In genomic region chrX:75297508-75297907, GRCh38 we compare ENCODE assay signal across 18 cellular contexts. TPM values are rescaled to one million over a fixed set of nuclear protein-coding genes. Genes with fewer than 3 reads are reported as not detected.
DNase-seq lines count a peak whose midpoint lies in the region; ATAC-seq, FAIRE-seq and TF ChIP-seq lines count a peak whose summit lies in the region.
"Had no signal": no experiment of that assay in that cellular context is flagged by ENCODE, and none has a peak within 500 bp of the region (broad histone marks: within the 10 kb centered on the region; RNA-seq: fewer than 3 reads in every experiment).

No MANE protein-coding gene starts in this region.

- TF ChIP-seq EP300 in HepG2 (IDR thresholded peaks at IDR 0.05; ENCODE audit: low read depth in 2 of 2, low read length in 2 of 2): no peak
- TF ChIP-seq EP300 in HepG2 (CRISPR knock-in tag; IDR thresholded peaks at IDR 0.05; ENCODE audit: borderline replicate concordance): no peak
- TF ChIP-seq EP300 in H1 (IDR thresholded peaks at IDR 0.05; ENCODE audit: borderline replicate concordance in 1 of 2, low read depth in 2 of 2, low read length in 2 of 2): no peak

- no peak for ATAC-seq in activated naive CD8-positive, alpha-beta T cell treated with anti-CD3 and anti-CD28 coated beads, Interleukin-2, amount 50 U/mL, for 24 hours
- no peak for ATAC-seq in HepG2
- no peak for ATAC-seq in right lobe of liver
- no peak for ATAC-seq in GM19395 (IDR thresholded peaks at IDR 0.05; ENCODE audit: unreplicated experiment)
- no peak for ATAC-seq in GM18873 (IDR thresholded peaks at IDR 0.05; ENCODE audit: low FRiP score, unreplicated experiment)
- ATAC-seq: A549, GM12878 had no signal

- WGBS in HepG2 (ENCODE audit: low lambda C conversion rate): 100% methylated on average over 4 of the region's 4 CpGs
- WGBS in right lobe of liver (ENCODE audit: insufficient coverage, low coverage, low lambda C conversion rate, missing lambda C conversion rate): 47% methylated on average over 4 of the region's 4 CpGs
- 66% methylated on average over 4 of the region's 4 CpGs; no CpG with 5 or more reads in 1 of the 2 experiments for WGBS in H1 (ENCODE audit: extremely low coverage in 1 of 2, insufficient coverage in 1 of 2, insufficient read length in 1 of 2, insufficient replicate concordance in 2 of 2, low coverage in 1 of 2, low lambda C conversion rate in 2 of 2, missing lambda C conversion rate in 1 of 2), 2 experiments

- no peak for DNase-seq in activated naive CD8-positive, alpha-beta T cell treated with anti-CD3 and anti-CD28 coated beads, Interleukin-2, amount 50 U/mL, for 24 hours
- DNase-seq in HepG2 (ENCODE audit: low spot score): no peak
- DNase-seq in right lobe of liver: no peak
- DNase-seq in H1 (ENCODE audit: low read depth in 1 of 2, low spot score in 2 of 2): no peak
- DNase-seq: 8988T; C1 segment of cervical spinal cord; Caco-2; CD4-positive, alpha-beta memory T cell; DMS153; DND-41; HFFc6 had no signal

- CTCF ChIA-PET in HepG2 (lab: Yijun Ruan, JAX; ENCODE audit: low intra/inter-chr PET ratio, low total read pairs) (no interaction called here), H1 (lab: Charles Lee; ENCODE audit: partially characterized antibody) (interaction anchor here (0.6 kb wide), 1 partner anchor 142 kb away, joined by 5 read pairs; no protein-coding TSS in a partner anchor)

- H3K4me1 Mint-ChIP-seq in activated naive CD8-positive, alpha-beta T cell (ENCODE audit: low read depth): peaks cover 6% of the 10 kb centered on the region
- H3K4me1 Mint-ChIP-seq in activated naive CD8-positive, alpha-beta T cell treated with anti-CD3 and anti-CD28 coated beads, Interleukin-2, amount 50 U/mL, for 24 hours: peaks cover 10% of the 10 kb centered on the region

- H3K9ac ChIP-seq in HepG2 (ENCODE audit: insufficient read depth, low read depth, low read length) (no peak overlapping the region), H1 (replicated peaks in 1 of 4; ENCODE audit: extremely low read depth in 1 of 4, low read depth in 3 of 4, low read length in 3 of 4) (no peak overlapping the region)

- no peak for TF ChIP-seq POLR2A in HepG2 (IDR thresholded peaks at IDR 0.05; ENCODE audit: insufficient read depth in 1 of 2, low read depth in 2 of 2, low read length in 2 of 2)
- TF ChIP-seq POLR2A in right lobe of liver (IDR thresholded peaks at IDR 0.05): no peak
- no peak for TF ChIP-seq POLR2A in H1 (IDR thresholded peaks at IDR 0.05; ENCODE audit: control extremely low read depth in 1 of 2, low read depth in 2 of 2, low read length in 2 of 2)

- no peak overlapping the region for H2AK5ac ChIP-seq in H1 (ENCODE audit: low read depth, low read length)

- no peaks in the 10 kb centered on the region for H3K9me3 ChIP-seq in HepG2 (ENCODE audit: low read length)
- no peaks in the 10 kb centered on the region for H3K9me3 ChIP-seq in right lobe of liver
- no peaks in the 10 kb centered on the region for H3K9me3 ChIP-seq in H1 (ENCODE audit: insufficient read depth in 2 of 2, low read depth in 1 of 2, low read length in 1 of 2)
- H3K9me3 ChIP-seq: A549, Caco-2, HAP-1 had no signal

- H2BK15ac ChIP-seq in H1 (ENCODE audit: low read length): no peak overlapping the region

- no peak overlapping the region for H3K4me3 ChIP-seq in HepG2 (replicated peaks in 1 of 3; ENCODE audit: insufficient read depth in 1 of 3, low read depth in 2 of 3, low read length in 3 of 3)
- H3K4me3 ChIP-seq in right lobe of liver: no peak overlapping the region
- no peak overlapping the region for H3K4me3 ChIP-seq in H1 (ENCODE audit: extremely low read depth in 1 of 4, insufficient read depth in 2 of 4, low read depth in 3 of 4, low read length in 4 of 4)
- H3K4me3 ChIP-seq: A549, GM12878, HAP-1 had no signal

- H3K18ac ChIP-seq in H1 (ENCODE audit: extremely low read depth, low read length): no peak overlapping the region

- H3K14ac ChIP-seq in H1 (ENCODE audit: insufficient read length): no peak overlapping the region

- H3K36me3 ChIP-seq in HepG2 (replicated peaks in 1 of 2; ENCODE audit: control insufficient read depth in 1 of 2, insufficient read depth in 2 of 2, low read length in 2 of 2) (no peaks in the 10 kb centered on the region; a peak in 1 of 5 replicates), right lobe of liver (peaks cover 0 to 3% (median 1%) of the 10 kb centered on the region in 4 donors), H1 (ENCODE audit: control insufficient read depth in 2 of 4, insufficient read depth in 4 of 4, low read length in 3 of 4) (peaks cover 0 to 10% (median 1%) of the 10 kb centered on the region in 4 experiments; a peak in 4 of 8 replicates)

- peaks cover 4% of the 10 kb centered on the region for H3K36me3 Mint-ChIP-seq in activated naive CD8-positive, alpha-beta T cell
- peaks cover 19% of the 10 kb centered on the region for H3K36me3 Mint-ChIP-seq in activated naive CD8-positive, alpha-beta T cell treated with anti-CD3 and anti-CD28 coated beads, Interleukin-2, amount 50 U/mL, for 24 hours (ENCODE audit: low read depth)

- H3K79me2 ChIP-seq in HepG2 (ENCODE audit: insufficient read depth, low read length): no peaks in the 10 kb centered on the region
- no peaks in the 10 kb centered on the region for H3K79me2 ChIP-seq in H1 (ENCODE audit: control insufficient read depth in 1 of 2, insufficient read depth in 2 of 2, low read length in 2 of 2)

- H3K4me3 Mint-ChIP-seq in activated naive CD8-positive, alpha-beta T cell: no peak overlapping the region
- H3K4me3 Mint-ChIP-seq in activated naive CD8-positive, alpha-beta T cell treated with anti-CD3 and anti-CD28 coated beads, Interleukin-2, amount 50 U/mL, for 24 hours: no peak overlapping the region
- H3K4me3 Mint-ChIP-seq: CD4-positive, alpha-beta memory T cell; HFFc6 had no signal

- BruUV-seq in HepG2 (replicated peaks; lab: Mats Ljungman, UMichigan): no TSS peak

- no peaks in the 10 kb centered on the region for H3K79me1 ChIP-seq in H1 (ENCODE audit: low read depth, low read length)

- intact Hi-C loops in HepG2 (cut with micrococcal nuclease; ENCODE audit: unreplicated experiment): no loop called here
- intact Hi-C loops in right lobe of liver (cut with DNase I): no loop called here

- H3K27me3 ChIP-seq in HepG2 (ENCODE audit: control insufficient read depth in 1 of 2, insufficient read depth in 2 of 2, low read length in 2 of 2): no peaks in the 10 kb centered on the region
- H3K27me3 ChIP-seq in right lobe of liver: no peaks in the 10 kb centered on the region
- no peaks in the 10 kb centered on the region for H3K27me3 ChIP-seq in H1 (replicated peaks in 1 of 4; ENCODE audit: control insufficient read depth in 3 of 4, extremely low read depth in 1 of 4, insufficient read depth in 3 of 4, low read length in 3 of 4)

- no peaks in the 10 kb centered on the region for H3K27me3 Mint-ChIP-seq in activated naive CD8-positive, alpha-beta T cell
- no peaks in the 10 kb centered on the region for H3K27me3 Mint-ChIP-seq in activated naive CD8-positive, alpha-beta T cell treated with anti-CD3 and anti-CD28 coated beads, Interleukin-2, amount 50 U/mL, for 24 hours
- H3K27me3 Mint-ChIP-seq: CD4-positive, alpha-beta memory T cell had no signal

- H3K4ac ChIP-seq in H1 (replicated peaks; ENCODE audit: insufficient read length, low read depth, low read length): no peak overlapping the region

- POLR2A ChIA-PET in HepG2 (lab: Yijun Ruan, JAX): no interaction called here
- POLR2A ChIA-PET in H1 (lab: Charles Lee; ENCODE audit: partially characterized antibody): interaction anchor here (0.6 kb wide), 1 partner anchor 721 kb away, joined by 4 read pairs; no protein-coding TSS in a partner anchor

- H2BK12ac ChIP-seq in H1 (ENCODE audit: low read depth, low read length): 0 out of 2 replicates have a peak overlapping the region, but pooled peaks have one; percentile 17

- no peak overlapping the region for H2BK5ac ChIP-seq in H1 (ENCODE audit: low read depth, low read length)

- H2AFZ ChIP-seq in HepG2 (ENCODE audit: low read length): no peak overlapping the region
- no peak overlapping the region for H2AFZ ChIP-seq in H1 (ENCODE audit: low read length)

- no peaks in the 10 kb centered on the region for H3K9me3 Mint-ChIP-seq in activated naive CD8-positive, alpha-beta T cell (ENCODE audit: low read depth)
- no peaks in the 10 kb centered on the region for H3K9me3 Mint-ChIP-seq in activated naive CD8-positive, alpha-beta T cell treated with anti-CD3 and anti-CD28 coated beads, Interleukin-2, amount 50 U/mL, for 24 hours
- H3K9me3 Mint-ChIP-seq: HFFc6 had no signal

- H4K20me1 ChIP-seq in HepG2 (ENCODE audit: insufficient read depth, low read length) (no peaks in the 10 kb centered on the region), H1 (replicated peaks in 1 of 2; ENCODE audit: control insufficient read depth in 1 of 2, insufficient read depth in 2 of 2, low read length in 2 of 2) (no peaks in the 10 kb centered on the region)

- TF ChIP-seq CTCF in HepG2 (CRISPR knock-in tag; IDR thresholded peaks at IDR 0.05) (no peak), right lobe of liver (IDR thresholded peaks at IDR 0.05) (no peak), H1 (IDR thresholded peaks at IDR 0.05; ENCODE audit: control extremely low read depth in 1 of 3, insufficient read depth in 1 of 3, low read depth in 1 of 3, low read length in 3 of 3) (no peak)

- TF ChIP-seq RAD21 in HepG2 (CRISPR knock-in tag; IDR thresholded peaks at IDR 0.05) (no peak), H1 (IDR thresholded peaks at IDR 0.05 in 1 of 2, conservative IDR thresholded peaks at IDR 0.05 in 1 of 2; ENCODE audit: low read depth in 2 of 2, low read length in 2 of 2) (no peak)

- H3K4me1 ChIP-seq in HepG2 (ENCODE audit: insufficient read depth, low read length) (no peaks in the 10 kb centered on the region), right lobe of liver (no peaks in the 10 kb centered on the region), H1 (replicated peaks in 1 of 4; ENCODE audit: control insufficient read depth in 3 of 4, insufficient read depth in 4 of 4, low read length in 3 of 4) (peaks cover 0 to 2% (median 0%) of the 10 kb centered on the region in 4 experiments; a peak in 1 of 7 replicates)
- H3K4me1 ChIP-seq: A549, Caco-2 had no signal

- no peak overlapping the region for H4K5ac ChIP-seq in H1 (ENCODE audit: insufficient read length, low read depth, low read length)

- H3K27ac ChIP-seq in HepG2 (ENCODE audit: extremely low read length, insufficient read depth, low read length) (no peak overlapping the region), right lobe of liver (no peak overlapping the region), H1 (ENCODE audit: low read depth, low read length) (no peak overlapping the region)
- H3K27ac ChIP-seq: A549 had no signal

- no peak overlapping the region for H2BK120ac ChIP-seq in H1 (replicated peaks; ENCODE audit: low read depth, low read length)

- no peak overlapping the region for H3K23ac ChIP-seq in H1 (ENCODE audit: insufficient read length)

- FAIRE-seq in HepG2 (lab: Jason Lieb, UNC): no peak
- no peak for FAIRE-seq in H1 (lab: Jason Lieb, UNC)
- FAIRE-seq: A549, G401.6, GM12878 had no signal

- H4K91ac ChIP-seq in H1 (replicated peaks; ENCODE audit: insufficient read length, low read length): no peak overlapping the region

- H3K4me2 ChIP-seq in HepG2 (ENCODE audit: low read depth, low read length): no peak overlapping the region
- no peak overlapping the region for H3K4me2 ChIP-seq in H1 (ENCODE audit: insufficient read depth in 1 of 2, low read depth in 2 of 2, low read length in 2 of 2)
- H3K4me2 ChIP-seq: A549 had no signal

- H3K56ac ChIP-seq in H1 (replicated peaks; ENCODE audit: insufficient read length, low read depth, low read length): no peak overlapping the region

- peak overlapping the region; percentile 50 for H3K27ac Mint-ChIP-seq in activated naive CD8-positive, alpha-beta T cell
- H3K27ac Mint-ChIP-seq in activated naive CD8-positive, alpha-beta T cell treated with anti-CD3 and anti-CD28 coated beads, Interleukin-2, amount 50 U/mL, for 24 hours: no peak overlapping the region
- H3K27ac Mint-ChIP-seq: HFFc6 had no signal

- in situ Hi-C loops in HepG2 (cut with HindIII; ENCODE audit: extremely low pct_ligation_motif_present, low pct_unique_long_range_greater_than_20kb): no loop called here

- H4K8ac ChIP-seq in H1 (ENCODE audit: extremely low read depth, insufficient read depth, low read length): no peak overlapping the region

- H2BK20ac ChIP-seq in H1 (ENCODE audit: low read length): no peak overlapping the region

- H3K23me2 ChIP-seq in H1 (ENCODE audit: low read depth, low read length): no peaks in the 10 kb centered on the region

RNA-seq across cellular contexts. Expression of gene UPRT, which starts 23.6 kb away (rescaled TPM):
- 11.3 and 13.3 TPM in 2 replicates for total RNA-seq in HepG2 (2016; rRNA removed; fragmentation: Illumina TruSeq; extraction: Trizol)
- total RNA-seq in HepG2 (2016; cell fraction: cytosol; rRNA removed; fragmentation: Illumina TruSeq; extraction: Trizol; ENCODE audit: low read depth): 2.4 and 3.1 TPM in 2 replicates
- 11.6 and 12.7 TPM in 2 replicates for total RNA-seq in HepG2 (2016; cell fraction: insoluble cytoplasmic fraction; rRNA removed; fragmentation: Illumina TruSeq; extraction: Trizol)
- 5.9 and 7.5 TPM in 2 replicates for total RNA-seq in HepG2 (2016; cell fraction: membrane; rRNA removed; fragmentation: Illumina TruSeq; extraction: Trizol)
- total RNA-seq in HepG2 (2016; cell fraction: nucleus; rRNA removed; fragmentation: Illumina TruSeq; extraction: Trizol): 11.0 and 11.3 TPM in 2 replicates
- polyA plus RNA-seq in HepG2 (2011; rRNA removed): 4.1 and 4.3 TPM in 2 replicates
- polyA plus RNA-seq in HepG2 (2011; cell fraction: cytosol; rRNA removed): 4.8 and 5.0 TPM in 2 replicates
- polyA plus RNA-seq in HepG2 (2011; cell fraction: nucleus; rRNA removed): 3.7 and 5.2 TPM in 2 replicates
- polyA plus RNA-seq in HepG2 (2012): 3.8 and 5.5 TPM in 2 replicates
- polyA plus RNA-seq in HepG2 (2016; cell fraction: cytosol; fragmentation: Illumina TruSeq; extraction: Trizol; ENCODE audit: low read depth): 1.0 TPM in 2 replicates
- polyA plus RNA-seq in HepG2 (2016; cell fraction: insoluble cytoplasmic fraction; fragmentation: Illumina TruSeq; extraction: Trizol; ENCODE audit: low read depth): 11.5 and 13.7 TPM in 2 replicates
- 3.5 and 3.7 TPM in 2 replicates for polyA plus RNA-seq in HepG2 (2016; cell fraction: membrane; fragmentation: Illumina TruSeq; extraction: Trizol; ENCODE audit: low read depth)
- polyA plus RNA-seq in HepG2 (2016; cell fraction: nucleus; fragmentation: Illumina TruSeq; extraction: Trizol; ENCODE audit: insufficient read depth, low read depth): 7.1 TPM in 2 replicates
- 10.7 and 25.5 TPM in 2 replicates for polyA minus RNA-seq in HepG2 (2011; rRNA and poly(A)+ RNA removed; ENCODE audit: low replicate concordance)
- polyA minus RNA-seq in HepG2 (2011; cell fraction: cytosol; rRNA and poly(A)+ RNA removed): 1.9 and 7.0 TPM in 2 replicates
- polyA minus RNA-seq in HepG2 (2011; cell fraction: nucleus; rRNA and poly(A)+ RNA removed): 26.1 and 27.6 TPM in 2 replicates
- 1 to 10 TPM; 3.9 to 6.9 (median 5.6) TPM for total RNA-seq in right lobe of liver
- 16.2 and 17.7 TPM in 2 replicates for total RNA-seq in H1 (2021; fragmentation: NEBNext Ultra II Directional; extraction: Animal tissue kit (Norgen Biotek cat#: 25700))
- polyA plus RNA-seq in H1 (2011; rRNA removed): 8.5 and 11.4 TPM in 2 replicates
- 16.7 TPM for polyA plus RNA-seq in H1 (2011; cell fraction: cytosol; rRNA removed)
- polyA plus RNA-seq in H1 (2011; cell fraction: nucleus; rRNA removed): 13.6 TPM
- 14.9 to 17.3 TPM (median 15.7 TPM) in 4 replicates for polyA plus RNA-seq in H1 (2012, experiment 1 of 2)
- polyA plus RNA-seq in H1 (2012, experiment 2 of 2): 7.0 TPM
- polyA plus RNA-seq in H1 (2013, experiment 1 of 2): 8.0 TPM
- 8.3 TPM for polyA plus RNA-seq in H1 (2013, experiment 2 of 2)
- polyA minus RNA-seq in H1 (2011; rRNA and poly(A)+ RNA removed): 14.3 and 16.7 TPM in 2 replicates
- 13.7 TPM for polyA minus RNA-seq in H1 (2011; cell fraction: cytosol; rRNA and poly(A)+ RNA removed)
- 29.8 TPM for polyA minus RNA-seq in H1 (2011; cell fraction: nucleus; rRNA and poly(A)+ RNA removed)
